ENCODE assay signal across 11 cellular contexts in genomic region chr7:55120501-55121198, GRCh38.
A peak's percentile ranks its signal among the peaks of the same experiment; 100 is the strongest.
DNase-seq lines count a peak whose midpoint lies in the region; ATAC-seq, FAIRE-seq and TF ChIP-seq lines count a peak whose summit lies in the region.
"Had no signal": no experiment of that assay in that cellular context is flagged by ENCODE, and none has a peak within 500 bp of the region (broad histone marks: within the 10 kb centered on the region; RNA-seq: fewer than 3 reads in every experiment).

No MANE protein-coding gene starts in this region.

- no peak for FAIRE-seq in K562 (lab: Jason Lieb, UNC)
- FAIRE-seq: H1 had no signal

- POLR2A ChIA-PET in K562 (lab: Yijun Ruan, JAX) = no interaction called here

- no peaks in the 10 kb centered on the region for H4K20me1 ChIP-seq in K562 (replicated peaks; ENCODE audit: control insufficient read depth, insufficient read depth, low read length)

- no peak overlapping the region for H3K4me2 ChIP-seq in K562 (ENCODE audit: insufficient read depth, low read length)

- H3K9me1 ChIP-seq in K562 (ENCODE audit: control insufficient read depth, insufficient read depth, low read length) = no peaks in the 10 kb centered on the region

- TF ChIP-seq CTCF in K562 (IDR thresholded peaks at IDR 0.05 in 2 of 3, conservative IDR thresholded peaks at IDR 0.05 in 1 of 3; ENCODE audit: insufficient read depth in 2 of 3, low read depth in 1 of 3, low read length in 3 of 3) (no peak), stomach (IDR thresholded peaks at IDR 0.05) (no peak)

- 0 out of 5 replicates have a peak, but pooled peaks cover 0 to 4% of the 10 kb centered on the region in 2 experiments for H3K27me3 ChIP-seq in K562 (ENCODE audit: control insufficient read depth in 2 of 2, insufficient read depth in 2 of 2, low read length in 2 of 2)
- no peaks in the 10 kb centered on the region for H3K27me3 ChIP-seq in right cardiac atrium (ENCODE audit: control insufficient read depth, insufficient read depth)
- H3K27me3 ChIP-seq in stomach = no peaks in the 10 kb centered on the region

- CTCF ChIA-PET in K562 (lab: Yijun Ruan, JAX; ENCODE audit: low intra/inter-chr PET ratio) = no interaction called here

- DNase-seq in HT-29 (ENCODE audit: low spot score) = peak; percentile 61
- DNase-seq in K562 (ENCODE audit: extremely low read depth in 1 of 4, low spot score in 3 of 4) = peak in 1 of 4 experiments; percentile 18
- DNase-seq in right cardiac atrium = peak; percentile 73 to 89 (median 86)
- DNase-seq in stomach = no peak
- DNase-seq in NCI-H82 (lab: John Stamatoyannopoulos, UW) = no peak
- DNase-seq in stimulated activated naive CD4-positive, alpha-beta T cell (lab: John Stamatoyannopoulos, UW) = no peak
- DNase-seq: NCI-H2081 treated with DMSO at 0.1 percent for 48 hours, nephron progenitor cell had no signal

- no peak overlapping the region for H3K4me3 ChIP-seq in K562
- H3K4me3 ChIP-seq in right cardiac atrium (ENCODE audit: low read length) = no peak overlapping the region
- H3K4me3 ChIP-seq in stomach = no peak overlapping the region

- no peak for TF ChIP-seq RAD21 in K562 (CRISPR knock-in tag; conservative IDR thresholded peaks at IDR 0.05 in 1 of 2, IDR thresholded peaks at IDR 0.05 in 1 of 2)

- intact Hi-C loops in K562 (cut with micrococcal nuclease) (no loop called here), right cardiac atrium (cut with DNase I) (loop anchor here in 1 of 4 donors (10.0 kb wide), 1 partner anchor 46 kb away; no protein-coding TSS in a partner anchor), stomach (cut with DNase I; ENCODE audit: low total_unique reads) (no loop called here)

- no TSS peak for BruUV-seq in K562 (replicated peaks; lab: Mats Ljungman, UMichigan)

- H3K27ac ChIP-seq in K562 (ENCODE audit: extremely low read depth, low read depth, low read length) = 0 out of 3 replicates have a peak overlapping the region, but pooled peaks have one; percentile 3
- H3K27ac ChIP-seq in right cardiac atrium (ENCODE audit: low read length) = peak overlapping the region; percentile 62
- peak overlapping the region; percentile 24 to 70 (median 52) for H3K27ac ChIP-seq in stomach

- TF ChIP-seq EP300 in K562 (IDR thresholded peaks at IDR 0.05; ENCODE audit: low read length) (peak; percentile 73), stomach (IDR thresholded peaks at IDR 0.05) (no peak)

- TF ChIP-seq POLR2A in K562 (conservative IDR thresholded peaks at IDR 0.05) (no peak), stomach (IDR thresholded peaks at IDR 0.05) (no peak)

- H3K9me3 ChIP-seq in K562 (replicated peaks; ENCODE audit: control insufficient read depth, insufficient read depth, low read depth, low read length) (no peaks in the 10 kb centered on the region), right cardiac atrium (ENCODE audit: control insufficient read depth, low read length) (no peaks in the 10 kb centered on the region), stomach (no peaks in the 10 kb centered on the region)

- H3K4me1 ChIP-seq in K562 (replicated peaks in 1 of 2; ENCODE audit: control insufficient read depth in 2 of 2, insufficient read depth in 2 of 2, low read length in 2 of 2) (peaks cover 2 to 4% of the 10 kb centered on the region in 2 experiments; a peak in 2 of 5 replicates), right cardiac atrium (ENCODE audit: control insufficient read depth, insufficient read depth, low read length) (peaks cover 12% of the 10 kb centered on the region), stomach (peaks cover 11 to 23% (median 17%) of the 10 kb centered on the region in 4 donors)

- no peaks in the 10 kb centered on the region for H3K79me2 ChIP-seq in K562 (ENCODE audit: control insufficient read depth, insufficient read depth, low read length)

- WGBS in K562 (ENCODE audit: insufficient coverage, low coverage, missing lambda C conversion rate) = 5% methylated on average over 7 of the region's 7 CpGs
- 28% methylated on average over 7 of the region's 7 CpGs for whole genome bisulfite sequencing in right cardiac atrium
- WGBS in stomach, 5 donors = 27 to 52% (median 33%) methylated on average over 7 of the region's 7 CpGs

- peak; percentile 71 for ATAC-seq in K562
- peak; percentile 89 to 93 for ATAC-seq in right cardiac atrium
- no peak for ATAC-seq in HG02840 (IDR thresholded peaks at IDR 0.05; ENCODE audit: low FRiP score, unreplicated experiment)
- no peak for ATAC-seq in HG02884 (IDR thresholded peaks at IDR 0.05; ENCODE audit: unreplicated experiment)

- in situ Hi-C loops in K562 (cut with MboI) = no loop called here

- H3K36me3 ChIP-seq in K562 (ENCODE audit: control insufficient read depth, insufficient read depth, low read length) (no peaks in the 10 kb centered on the region), stomach (no peaks in the 10 kb centered on the region)

- peak overlapping the region; percentile 44; the same call in 1 of the 2 replicates for H2AFZ ChIP-seq in K562 (ENCODE audit: low read depth, low read length)

- no peak overlapping the region for H3K9ac ChIP-seq in K562 (ENCODE audit: insufficient read depth in 1 of 2, low read depth in 2 of 2, low read length in 2 of 2)

TF ChIP-seq in K562, 482 proteins besides CTCF, POLR2A, EP300 and RAD21:
- TF ChIP-seq PCBP2 (IDR thresholded peaks at IDR 0.05; ENCODE audit: low read depth, low read length, poor library complexity, severe bottlenecking) = no peak
- no peak for TF ChIP-seq JUND (IDR thresholded peaks at IDR 0.05; ENCODE audit: borderline replicate concordance, low read depth, low read length)
- TF ChIP-seq JUND (tag; IDR thresholded peaks at IDR 0.05; ENCODE audit: borderline replicate concordance, low read depth, low read length) = peak; percentile 16; the same call in 1 of the 3 replicates
- TF ChIP-seq CBX5 (IDR thresholded peaks at IDR 0.05; ENCODE audit: borderline replicate concordance, low read depth) = no peak
- TF ChIP-seq ARID1B (IDR thresholded peaks at IDR 0.05) = peak; percentile 64
- peak; percentile 52 for TF ChIP-seq TEAD4 (IDR thresholded peaks at IDR 0.05; ENCODE audit: low read length)
- TF ChIP-seq TEAD4 (CRISPR knock-in tag; IDR thresholded peaks at IDR 0.05; ENCODE audit: borderline replicate concordance) = no peak
- TF ChIP-seq TAL1 (IDR thresholded peaks at IDR 0.05) = peak; percentile 36; the same call in 1 of the 2 replicates
- TF ChIP-seq CBFA2T2 (conservative IDR thresholded peaks at IDR 0.05) = peak; percentile 22; the same call in 1 of the 2 replicates
- peak; percentile 13 to 31; a peak in 1 of 4 replicates for TF ChIP-seq TRIM24 (IDR thresholded peaks at IDR 0.05)
- TF ChIP-seq CBFA2T3 (IDR thresholded peaks at IDR 0.05) = peak; percentile 67
- 0 out of 2 replicates have a peak, but pooled peaks have one; percentile 7 for TF ChIP-seq KLF16 (IDR thresholded peaks at IDR 0.05)
- TF ChIP-seq GATA2 (CRISPR knock-in tag; IDR thresholded peaks at IDR 0.05) = no peak

Comparison
In these comparisons a context has a peak if more than half of its experiments do, and no peak if none do; other contexts are left out.
1. DNase-seq: peak in HT-29 (single experiment) and right cardiac atrium (3 of 3); none in stomach (single experiment), NCI-H82 (single experiment) and stimulated activated naive CD4-positive, alpha-beta T cell (0 of 6).
2. ATAC-seq: peak in K562 (single experiment) and right cardiac atrium (2 of 2); none in HG02840 (single experiment) and HG02884 (single experiment).
3. H3K27ac ChIP-seq: peak in every context shown above with its lines; median percentile 62 in right cardiac atrium; 52 in stomach; 3 in K562.